In genomic region chr9:91844656-91845291, GRCh38 we compare ENCODE assay signal across 1 cellular context.
TF ChIP-seq lines count a peak whose summit lies in the region.

No MANE protein-coding gene starts in this region.

TF ChIP-seq in WTC11, 78 proteins besides CTCF, POLR2A, EP300 and RAD21 (continued from another document):
- TF ChIP-seq, protein P1, sequence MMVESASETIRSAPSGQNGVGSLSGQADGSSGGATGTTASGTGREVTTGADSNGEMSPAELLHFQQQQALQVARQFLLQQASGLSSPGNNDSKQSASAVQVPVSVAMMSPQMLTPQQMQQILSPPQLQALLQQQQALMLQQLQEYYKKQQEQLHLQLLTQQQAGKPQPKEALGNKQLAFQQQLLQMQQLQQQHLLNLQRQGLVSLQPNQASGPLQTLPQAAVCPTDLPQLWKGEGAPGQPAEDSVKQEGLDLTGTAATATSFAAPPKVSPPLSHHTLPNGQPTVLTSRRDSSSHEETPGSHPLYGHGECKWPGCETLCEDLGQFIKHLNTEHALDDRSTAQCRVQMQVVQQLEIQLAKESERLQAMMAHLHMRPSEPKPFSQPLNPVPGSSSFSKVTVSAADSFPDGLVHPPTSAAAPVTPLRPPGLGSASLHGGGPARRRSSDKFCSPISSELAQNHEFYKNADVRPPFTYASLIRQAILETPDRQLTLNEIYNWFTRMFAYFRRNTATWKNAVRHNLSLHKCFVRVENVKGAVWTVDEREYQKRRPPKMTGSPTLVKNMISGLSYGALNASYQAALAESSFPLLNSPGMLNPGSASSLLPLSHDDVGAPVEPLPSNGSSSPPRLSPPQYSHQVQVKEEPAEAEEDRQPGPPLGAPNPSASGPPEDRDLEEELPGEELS (CRISPR knock-in tag; IDR thresholded peaks at IDR 0.05) = no peak
- TF ChIP-seq MYBL2 (CRISPR knock-in tag; IDR thresholded peaks at IDR 0.05) = no peak
- TF ChIP-seq MLX (CRISPR knock-in tag; IDR thresholded peaks at IDR 0.05) = no peak
- TF ChIP-seq TEAD4 (CRISPR knock-in tag; IDR thresholded peaks at IDR 0.05) = no peak
- no peak for TF ChIP-seq GTF2I (CRISPR knock-in tag; conservative IDR thresholded peaks at IDR 0.05)
- TF ChIP-seq PRRX2 (CRISPR knock-in tag; IDR thresholded peaks at IDR 0.05) = no peak
- TF ChIP-seq ZNF219 (CRISPR knock-in tag; IDR thresholded peaks at IDR 0.05; ENCODE audit: borderline replicate concordance) = no peak
- TF ChIP-seq ARID4B (CRISPR knock-in tag; IDR thresholded peaks at IDR 0.05; ENCODE audit: borderline replicate concordance) = no peak
- TF ChIP-seq CREB1 (CRISPR knock-in tag; IDR thresholded peaks at IDR 0.05) = no peak
- no peak for TF ChIP-seq EMX1 (CRISPR knock-in tag; IDR thresholded peaks at IDR 0.05)
- no peak for TF ChIP-seq ZNF121 (CRISPR knock-in tag; IDR thresholded peaks at IDR 0.05)
- TF ChIP-seq IRF1 (CRISPR knock-in tag; IDR thresholded peaks at IDR 0.05) = no peak
TF ChIP-seq in WTC11: peak in this region for 0.
